Comparison of ENCODE assay signal across 16 cellular contexts in genomic region chr9:120870206-120870605, GRCh38. TPM values are rescaled to one million over a fixed set of nuclear protein-coding genes. Genes with fewer than 3 reads are reported as not detected.
DNase-seq lines count a peak whose midpoint lies in the region; ATAC-seq and TF ChIP-seq lines count a peak whose summit lies in the region.
"Had no signal": no experiment of that assay in that cellular context is flagged by ENCODE, and none has a peak within 500 bp of the region (broad histone marks: within the 10 kb centered on the region; RNA-seq: fewer than 3 reads in every experiment).

No MANE protein-coding gene starts in this region.

- DNase-seq in CD14-positive monocyte (ENCODE audit: low spot score) (no peak), osteocyte (ENCODE audit: extremely low spot score, unreplicated experiment) (no peak), D341Med (ENCODE audit: low spot score) (no peak), HK-2 (ENCODE audit: unreplicated experiment) (no peak), aorta (no peak), midbrain (lab: John Stamatoyannopoulos, UW) (no peak)
- no peak for DNase-seq in activated naive CD8-positive, alpha-beta T cell treated with anti-CD3 and anti-CD28 coated beads for 36 hours
- DNase-seq: C1 segment of cervical spinal cord; effector CD8-positive, alpha-beta T cell; foreskin keratinocyte; NCI-H2081; WERI-Rb-1 had no signal

- H3K36me3 ChIP-seq in KOPT-K1 (ENCODE audit: insufficient read depth, low read length), result peaks cover 89% of the 10 kb centered on the region
- peaks cover 0 to 6% of the 10 kb centered on the region in 2 donors for H3K36me3 ChIP-seq in aorta (ENCODE audit: control insufficient read depth in 1 of 2, insufficient read depth in 2 of 2, low read length in 1 of 2)

- H3K9me3 ChIP-seq in KOPT-K1 (ENCODE audit: insufficient read depth, low read length, poor library complexity, severe bottlenecking) (no peaks in the 10 kb centered on the region), aorta (ENCODE audit: control insufficient read depth, low read length) (no peaks in the 10 kb centered on the region)
- H3K9me3 ChIP-seq: SJSA1 had no signal

- no peaks in the 10 kb centered on the region for H3K4me1 ChIP-seq in aorta (ENCODE audit: control insufficient read depth in 1 of 2, insufficient read depth in 2 of 2, low read length in 2 of 2)

- H3K4me3 Mint-ChIP-seq in CD14-positive monocyte (peak overlapping the region in 1 of 2 donors; percentile 35), osteocyte (ENCODE audit: unreplicated experiment) (no peak overlapping the region)
- H3K4me3 Mint-ChIP-seq in activated naive CD8-positive, alpha-beta T cell treated with anti-CD3 and anti-CD28 coated beads for 36 hours, result peak overlapping the region; percentile 85
- H3K4me3 Mint-ChIP-seq: mesothelial cell of epicardium had no signal

- ATAC-seq in aorta (ENCODE audit: low FRiP score), result no peak
- ATAC-seq: foreskin keratinocyte had no signal

- H3K27me3 Mint-ChIP-seq in CD14-positive monocyte (ENCODE audit: low read depth in 3 of 3) (no peaks in the 10 kb centered on the region), osteocyte (ENCODE audit: unreplicated experiment) (no peaks in the 10 kb centered on the region)
- no peaks in the 10 kb centered on the region for H3K27me3 Mint-ChIP-seq in activated naive CD8-positive, alpha-beta T cell treated with anti-CD3 and anti-CD28 coated beads for 36 hours
- H3K27me3 Mint-ChIP-seq: brain had no signal

- H3K36me3 Mint-ChIP-seq in CD14-positive monocyte, result peaks cover 50 to 65% of the 10 kb centered on the region in 2 donors
- peaks cover 75% of the 10 kb centered on the region for H3K36me3 Mint-ChIP-seq in activated naive CD8-positive, alpha-beta T cell treated with anti-CD3 and anti-CD28 coated beads for 36 hours
- peaks cover 50% of the 10 kb centered on the region for H3K36me3 Mint-ChIP-seq in osteocyte (ENCODE audit: unreplicated experiment)

- H3K4me3 ChIP-seq in aorta (ENCODE audit: low read length in 2 of 2), result no peak overlapping the region
- H3K4me3 ChIP-seq: SJSA1 had no signal

- H3K27ac ChIP-seq in KOPT-K1 (ENCODE audit: low read depth, low read length, poor library complexity, severe bottlenecking) (peak overlapping the region; percentile 70), aorta (ENCODE audit: low read depth in 1 of 2, low read length in 2 of 2) (peak overlapping the region in 1 of 2 donors; percentile 4)
- H3K27ac ChIP-seq: foreskin keratinocyte, SJSA1, WERI-Rb-1 had no signal

- H3K27ac Mint-ChIP-seq in CD14-positive monocyte (peak overlapping the region; percentile 75 to 99 (median 94)), osteocyte (ENCODE audit: unreplicated experiment) (peak overlapping the region; percentile 77)
- peak overlapping the region; percentile 97 for H3K27ac Mint-ChIP-seq in activated naive CD8-positive, alpha-beta T cell treated with anti-CD3 and anti-CD28 coated beads for 36 hours
- H3K27ac Mint-ChIP-seq: mesothelial cell of epicardium had no signal

- TF ChIP-seq CTCF in CD14-positive monocyte (IDR thresholded peaks at IDR 0.05), result no peak
- no peak for TF ChIP-seq CTCF in osteocyte (IDR thresholded peaks at IDR 0.05)

- intact Hi-C loops in CD14-positive monocyte (cut with micrococcal nuclease) (loop anchor here in 1 of 2 donors (2.0 kb wide), 1 partner anchor 67 kb away; no protein-coding TSS in a partner anchor), aorta (cut with DNase I) (no loop called here)

- WGBS in aorta, 2 donors, result 33 to 37% methylated on average over 9 of the region's 9 CpGs

- H3K4me1 Mint-ChIP-seq in CD14-positive monocyte (peaks cover 39% of the 10 kb centered on the region), osteocyte (ENCODE audit: unreplicated experiment) (peaks cover 48% of the 10 kb centered on the region)
- H3K4me1 Mint-ChIP-seq in activated naive CD8-positive, alpha-beta T cell treated with anti-CD3 and anti-CD28 coated beads for 36 hours, result peaks cover 58% of the 10 kb centered on the region

- H3K27me3 ChIP-seq in aorta (ENCODE audit: control insufficient read depth in 1 of 2, insufficient read depth in 2 of 2, low read length in 1 of 2), result no peaks in the 10 kb centered on the region
- H3K27me3 ChIP-seq: foreskin keratinocyte, SJSA1 had no signal

- H3K9me3 Mint-ChIP-seq in CD14-positive monocyte (no peaks in the 10 kb centered on the region), osteocyte (ENCODE audit: unreplicated experiment) (no peaks in the 10 kb centered on the region)
- H3K9me3 Mint-ChIP-seq in activated naive CD8-positive, alpha-beta T cell treated with anti-CD3 and anti-CD28 coated beads for 36 hours, result no peaks in the 10 kb centered on the region
- H3K9me3 Mint-ChIP-seq: brain, mesothelial cell of epicardium had no signal

RNA-seq across cellular contexts. Expression of gene PHF19, which starts 6.8 kb away (rescaled TPM):
- polyA plus RNA-seq in CD14-positive monocyte (10 to 100 TPM; 12.6 to 12.7 TPM), aorta (10 to 100 TPM; 25.9 to 66.7 TPM)
- total RNA-seq in activated naive CD8-positive, alpha-beta T cell treated with anti-CD3 and anti-CD28 coated beads for 36 hours, result 100 to 1,000 TPM; 216 to 226 TPM
- total RNA-seq in osteocyte (194 and 212 TPM in 2 replicates), aorta (10 to 100 TPM; 40.1 to 62.3 TPM)

RNA-seq across cellular contexts. Expression of gene PSMD5, which starts 27.5 kb away (rescaled TPM):
- polyA plus RNA-seq in CD14-positive monocyte (10 to 100 TPM; 10.7 to 20.9 TPM), aorta (10 to 100 TPM; 17.4 to 24.8 TPM)
- 10 to 100 TPM; 69.0 to 69.3 TPM for total RNA-seq in activated naive CD8-positive, alpha-beta T cell treated with anti-CD3 and anti-CD28 coated beads for 36 hours
- total RNA-seq in osteocyte (53.3 and 69.5 TPM in 2 replicates), aorta (10 to 100 TPM; 41.2 to 44.8 TPM)

RNA-seq across cellular contexts. Expression of gene TRAF1, which starts 56.4 kb away (rescaled TPM):
- polyA plus RNA-seq in CD14-positive monocyte, result under 1 TPM; 0.15 to 0.74 TPM
- total RNA-seq in activated naive CD8-positive, alpha-beta T cell treated with anti-CD3 and anti-CD28 coated beads for 36 hours, result 100 to 1,000 TPM; 169 to 170 TPM
- 7.1 and 7.8 TPM in 2 replicates for total RNA-seq in osteocyte
- total RNA-seq in aorta, result 10 to 100 TPM; 19.8 to 25.7 TPM
- 10 to 100 TPM; 10.5 to 43.3 TPM for polyA plus RNA-seq in aorta

Comparison
In these comparisons a context has a peak if more than half of its experiments do, and no peak if none do; other contexts are left out.
1. RNA of gene TRAF1, which starts 56.4 kb away (total RNA-seq): 169 to 170 TPM in activated naive CD8-positive, alpha-beta T cell treated with anti-CD3 and anti-CD28 coated beads for 36 hours; 19.8 to 25.7 TPM in aorta and 7.1 to 7.8 TPM in osteocyte; every median in the first group is over 4 times any median in the second.
2. Peak in every context shown above with its lines, with median percentiles within 50 percentile points of each other: H3K27ac Mint-ChIP-seq.